Comparison of ENCODE assay signal across 8 cellular contexts in the genomic region with DNA sequence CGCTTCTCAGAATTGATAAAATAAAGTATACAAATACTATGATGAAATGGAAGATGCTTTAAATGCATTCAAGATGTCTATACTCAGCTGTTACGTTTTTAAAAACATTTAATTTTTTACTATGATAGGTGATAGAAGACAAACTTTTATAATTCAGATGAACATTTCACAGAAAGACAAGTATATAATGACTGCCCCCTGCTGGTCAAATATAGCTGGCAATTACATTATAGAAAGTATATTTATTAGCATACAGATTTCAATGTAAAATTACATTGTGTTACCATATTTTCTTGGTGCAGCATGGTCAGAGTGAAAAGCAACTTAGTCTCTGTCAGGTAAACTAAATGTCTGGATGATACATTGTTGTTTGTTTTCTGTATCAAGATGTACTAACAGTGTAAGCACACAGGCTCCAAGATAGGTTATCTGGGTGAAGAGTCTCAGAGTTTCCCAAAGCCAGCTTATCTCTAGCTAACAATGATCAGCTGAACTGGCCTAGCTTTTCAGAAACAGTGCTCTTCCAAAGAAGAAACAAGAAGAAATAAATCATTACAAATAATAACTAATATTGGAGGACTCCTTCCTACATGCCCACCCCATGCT. TPM values are rescaled to one million over a fixed set of nuclear protein-coding genes. Genes with fewer than 3 reads are reported as not detected.
DNase-seq lines count a peak whose midpoint lies in the region; ATAC-seq and TF ChIP-seq lines count a peak whose summit lies in the region.

No MANE protein-coding gene starts in this region.

- H3K9me3 ChIP-seq in CD4-positive, CD25-positive, alpha-beta regulatory T cell (ENCODE audit: control insufficient read depth in 2 of 2, low read length in 2 of 2), result no peaks in the 10 kb centered on the region
- no peaks in the 10 kb centered on the region for H3K9me3 ChIP-seq in testis

- WGBS in testis, 2 donors, result 67 to 71% methylated on average over 2 of the region's 2 CpGs

- TF ChIP-seq POLR2A in testis (IDR thresholded peaks at IDR 0.05) (no peak), GM18505 (IDR thresholded peaks at IDR 0.05; ENCODE audit: borderline replicate concordance, extremely low read depth, insufficient read depth, insufficient read length) (no peak)

- no peaks in the 10 kb centered on the region for H3K27me3 ChIP-seq in CD4-positive, CD25-positive, alpha-beta regulatory T cell (ENCODE audit: control insufficient read depth, insufficient read depth, low read length)
- no peaks in the 10 kb centered on the region for H3K27me3 ChIP-seq in testis

- H3K36me3 ChIP-seq in CD4-positive, CD25-positive, alpha-beta regulatory T cell (ENCODE audit: control insufficient read depth, insufficient read depth, low read length), result no peaks in the 10 kb centered on the region
- no peaks in the 10 kb centered on the region for H3K36me3 ChIP-seq in testis (ENCODE audit: low read depth, missing control alignments)

- no peak overlapping the region for H3K4me3 Mint-ChIP-seq in CD4-positive, CD25-positive, alpha-beta regulatory T cell

- in situ Hi-C loops in GM13977 (cut with MboI; ENCODE audit: low pct_unique_long_range_greater_than_20kb, low sequenced_read_pairs, unreplicated experiment), result no loop called here

- H3K27me3 Mint-ChIP-seq in CD4-positive, CD25-positive, alpha-beta regulatory T cell, result peaks cover 7% of the 10 kb centered on the region

- peak; percentile 54 for TF ChIP-seq CTCF in GM13977 (IDR thresholded peaks at IDR 0.05; ENCODE audit: extremely low read depth, insufficient read depth, missing control alignments)
- peak; percentile 23 to 75 (median 30) for TF ChIP-seq CTCF in testis (IDR thresholded peaks at IDR 0.05)

- peaks cover 0 to 1% (median 0%) of the 10 kb centered on the region in 7 donors for H3K9me3 Mint-ChIP-seq in CD4-positive, CD25-positive, alpha-beta regulatory T cell

- DNase-seq in CD4-positive, CD25-positive, alpha-beta regulatory T cell, result peak in 2 of 3 donors; percentile 5 to 36
- DNase-seq in GM13977 (ENCODE audit: low spot score) (peak; percentile 23), RPMI8226 (peak; percentile 40), fibroblast of the conjunctiva (ENCODE audit: low read depth) (peak; percentile 13), testis (peak; percentile 17)

- H3K4me1 Mint-ChIP-seq in CD4-positive, CD25-positive, alpha-beta regulatory T cell, result no peaks in the 10 kb centered on the region

- H3K36me3 Mint-ChIP-seq in CD4-positive, CD25-positive, alpha-beta regulatory T cell, result no peaks in the 10 kb centered on the region

- no peaks in the 10 kb centered on the region for H3K4me1 ChIP-seq in CD4-positive, CD25-positive, alpha-beta regulatory T cell (ENCODE audit: control insufficient read depth, insufficient read depth, low read length, poor library complexity, severe bottlenecking)
- H3K4me1 ChIP-seq in testis, result no peaks in the 10 kb centered on the region

- intact Hi-C loops in testis (cut with DNase I; ENCODE audit: low total_unique reads), result no loop called here

- no peak overlapping the region for H3K27ac ChIP-seq in CD4-positive, CD25-positive, alpha-beta regulatory T cell (ENCODE audit: insufficient read depth, low read length, poor library complexity, severe bottlenecking)
- H3K27ac ChIP-seq in testis, result no peak overlapping the region

- H3K27ac Mint-ChIP-seq in CD4-positive, CD25-positive, alpha-beta regulatory T cell, result no peak overlapping the region

- no peak overlapping the region for H3K4me3 ChIP-seq in CD4-positive, CD25-positive, alpha-beta regulatory T cell (ENCODE audit: low read depth, low read length)
- H3K4me3 ChIP-seq in testis, result no peak overlapping the region

- no peak for ATAC-seq in CD4-positive, CD25-positive, alpha-beta regulatory T cell (ENCODE audit: low read depth in 2 of 2)
- ATAC-seq in GM21528 (IDR thresholded peaks at IDR 0.05; ENCODE audit: low FRiP score, unreplicated experiment) (no peak), GM18505 (IDR thresholded peaks at IDR 0.05; ENCODE audit: unreplicated experiment) (no peak), HG03460 (IDR thresholded peaks at IDR 0.05; ENCODE audit: unreplicated experiment) (no peak)

RNA-seq across cellular contexts. Expression of gene SRPX, which starts 54.1 kb away (rescaled TPM):
- not detected for total RNA-seq in CD4-positive, CD25-positive, alpha-beta regulatory T cell
- polyA plus RNA-seq in CD4-positive, CD25-positive, alpha-beta regulatory T cell, result not detected
- total RNA-seq in testis, result 10 to 100 TPM in 1 of 2 donors, 1 to 10 TPM in 1; 5.1 to 11.3 TPM
- polyA plus RNA-seq in testis (ENCODE audit: insufficient read depth, low read depth, low replicate concordance), result 31.2 TPM
